1 cellular context compared by ENCODE assay signal in genomic region chr15:45402162-45402954, GRCh38.
A peak's percentile ranks its signal among the peaks of the same experiment; 100 is the strongest.
TF ChIP-seq lines count a peak whose summit lies in the region.

No MANE protein-coding gene starts in this region.

TF ChIP-seq in HepG2, 621 proteins besides CTCF, POLR2A, EP300 and RAD21 (continued from another document and continues in another):
- TF ChIP-seq TRIM22 (IDR thresholded peaks at IDR 0.05) (no peak), SAP130 (CRISPR knock-in tag; IDR thresholded peaks at IDR 0.05; ENCODE audit: low read depth) (peak; percentile 89), ZNF557 (CRISPR knock-in tag; IDR thresholded peaks at IDR 0.05) (no peak), ZNF326 (CRISPR knock-in tag; IDR thresholded peaks at IDR 0.05; ENCODE audit: borderline replicate concordance) (no peak), ZNF503 (CRISPR knock-in tag; IDR thresholded peaks at IDR 0.05) (peak; percentile 39; the same call in 1 of the 2 replicates), BCL3 (CRISPR knock-in tag; IDR thresholded peaks at IDR 0.05) (peak; percentile 81), NR2F2 (IDR thresholded peaks at IDR 0.05; ENCODE audit: borderline replicate concordance, low read depth) (peak; percentile 8; the same call in 1 of the 2 replicates), SRY (CRISPR knock-in tag; IDR thresholded peaks at IDR 0.05) (peak; percentile 94), THRA (CRISPR knock-in tag; IDR thresholded peaks at IDR 0.05; ENCODE audit: borderline replicate concordance) (peak; percentile 52), ESRRA (CRISPR knock-in tag; IDR thresholded peaks at IDR 0.05; ENCODE audit: low read depth) (0 out of 2 replicates have a peak, but pooled peaks have one; percentile 24), ELF1 (CRISPR knock-in tag; IDR thresholded peaks at IDR 0.05) (peak; percentile 85), YEATS4 (CRISPR knock-in tag; IDR thresholded peaks at IDR 0.05; ENCODE audit: borderline replicate concordance) (peak; percentile 73; the same call in 1 of the 2 replicates), ZFX (CRISPR knock-in tag; IDR thresholded peaks at IDR 0.05; ENCODE audit: low read depth) (peak; percentile 87), ZFYVE20 (CRISPR knock-in tag; IDR thresholded peaks at IDR 0.05; ENCODE audit: borderline replicate concordance, low read depth) (peak; percentile 34; the same call in 1 of the 2 replicates), MYC (CRISPR knock-in tag; IDR thresholded peaks at IDR 0.05; ENCODE audit: borderline replicate concordance) (peak; percentile 48; the same call in 1 of the 2 replicates), RFXAP (CRISPR knock-in tag; IDR thresholded peaks at IDR 0.05; ENCODE audit: borderline replicate concordance) (peak; percentile 59; the same call in 1 of the 2 replicates), NBN (conservative IDR thresholded peaks at IDR 0.05) (no peak), ZBTB25 (CRISPR knock-in tag; IDR thresholded peaks at IDR 0.05) (peak; percentile 90), NFE2L1 (CRISPR knock-in tag; IDR thresholded peaks at IDR 0.05; ENCODE audit: borderline replicate concordance) (peak; percentile 15; the same call in 1 of the 2 replicates), ZNF773 (CRISPR knock-in tag; IDR thresholded peaks at IDR 0.05; ENCODE audit: borderline replicate concordance) (peak; percentile 21; the same call in 1 of the 2 replicates), ZBTB26 (CRISPR knock-in tag; IDR thresholded peaks at IDR 0.05; ENCODE audit: borderline replicate concordance) (peak; percentile 57; the same call in 1 of the 2 replicates), SOX5 (CRISPR knock-in tag; IDR thresholded peaks at IDR 0.05; ENCODE audit: borderline replicate concordance) (peak; percentile 41; the same call in 1 of the 2 replicates), HIC2 (CRISPR knock-in tag; IDR thresholded peaks at IDR 0.05; ENCODE audit: low read depth) (no peak; the same call in 1 of the 2 replicates), AKNA (CRISPR knock-in tag; IDR thresholded peaks at IDR 0.05; ENCODE audit: borderline replicate concordance) (no peak), ZNF17 (CRISPR knock-in tag; IDR thresholded peaks at IDR 0.05) (no peak), ZNF687 (CRISPR knock-in tag; IDR thresholded peaks at IDR 0.05) (peak; percentile 83), GZF1 (CRISPR knock-in tag; IDR thresholded peaks at IDR 0.05) (peak; percentile 52; the same call in 1 of the 2 replicates), ARHGAP35 (CRISPR knock-in tag; IDR thresholded peaks at IDR 0.05; ENCODE audit: borderline replicate concordance) (no peak; the same call in 1 of the 2 replicates), ZNF230 (CRISPR knock-in tag; IDR thresholded peaks at IDR 0.05) (0 out of 2 replicates have a peak, but pooled peaks have one; percentile 11), GMEB1 (CRISPR knock-in tag; IDR thresholded peaks at IDR 0.05; ENCODE audit: borderline replicate concordance) (0 out of 2 replicates have a peak, but pooled peaks have one; percentile 30), NFKBIZ (CRISPR knock-in tag; IDR thresholded peaks at IDR 0.05) (no peak), ZNF792 (CRISPR knock-in tag; IDR thresholded peaks at IDR 0.05) (no peak), KAT7 (CRISPR knock-in tag; IDR thresholded peaks at IDR 0.05; ENCODE audit: borderline replicate concordance) (peak; percentile 93; the same call in 1 of the 2 replicates), ZFP90 (CRISPR knock-in tag; IDR thresholded peaks at IDR 0.05; ENCODE audit: borderline replicate concordance) (peak; percentile 51; the same call in 1 of the 2 replicates), GATA4 (IDR thresholded peaks at IDR 0.05; ENCODE audit: borderline replicate concordance, low read depth) (peak; percentile 31; the same call in 1 of the 2 replicates)
